In genomic region chr7:28556671-28557070, GRCh38 we compare ENCODE assay signal across 21 cellular contexts.
DNase-seq lines count a peak whose midpoint lies in the region; ATAC-seq and TF ChIP-seq lines count a peak whose summit lies in the region.
"Had no signal": no experiment of that assay in that cellular context is flagged by ENCODE, and none has a peak within 500 bp of the region (broad histone marks: within the 10 kb centered on the region; RNA-seq: fewer than 3 reads in every experiment).

No MANE protein-coding gene starts in this region.

- ATAC-seq in activated T-cell treated with anti-CD3 and anti-CD28 coated beads, Interleukin-2, amount 50 U/mL, for 72 hours (replicated peaks in 1 of 2) = no peak
- ATAC-seq: CD8-positive, alpha-beta T cell; HCT116 had no signal

- H3K9me3 ChIP-seq in Loucy (ENCODE audit: insufficient read depth, low read depth, low read length) (no peaks in the 10 kb centered on the region), suprapubic skin (no peaks in the 10 kb centered on the region), right atrium auricular region (no peaks in the 10 kb centered on the region)
- H3K9me3 ChIP-seq: Caco-2 had no signal

- no peak for TF ChIP-seq EP300 in suprapubic skin (IDR thresholded peaks at IDR 0.05)

- H3K79me2 ChIP-seq in Loucy (ENCODE audit: insufficient read depth, low read length) = no peaks in the 10 kb centered on the region

- H3K27me3 ChIP-seq in Loucy (ENCODE audit: insufficient read depth, low read length, poor library complexity, severe bottlenecking) = no peaks in the 10 kb centered on the region
- no peaks in the 10 kb centered on the region for H3K27me3 ChIP-seq in suprapubic skin
- no peaks in the 10 kb centered on the region for H3K27me3 ChIP-seq in right atrium auricular region
- H3K27me3 ChIP-seq: BLaER1 had no signal

- H3K9me3 Mint-ChIP-seq in activated T-cell treated with anti-CD3 and anti-CD28 coated beads, Interleukin-2, amount 50 U/mL, for 72 hours = no peaks in the 10 kb centered on the region
- H3K9me3 Mint-ChIP-seq: CD8-positive, alpha-beta T cell; H9 had no signal

- no peak overlapping the region for H3K9ac ChIP-seq in Loucy (ENCODE audit: low read depth, low read length, poor library complexity, severe bottlenecking)
- H3K9ac ChIP-seq: BLaER1, GM23248 had no signal

- H3K4me1 ChIP-seq in Loucy (ENCODE audit: insufficient read depth, low read length, poor library complexity, severe bottlenecking) (peaks cover 38% of the 10 kb centered on the region), suprapubic skin (peaks cover 25% of the 10 kb centered on the region), right atrium auricular region (no peaks in the 10 kb centered on the region)
- H3K4me1 ChIP-seq: Caco-2 had no signal

- peaks cover 39% of the 10 kb centered on the region for H3K27me3 Mint-ChIP-seq in activated T-cell treated with anti-CD3 and anti-CD28 coated beads, Interleukin-2, amount 50 U/mL, for 72 hours (ENCODE audit: low read depth)

- no peak for TF ChIP-seq POLR2A in suprapubic skin (IDR thresholded peaks at IDR 0.05)

- peak overlapping the region; percentile 18; the same call in 1 of the 2 replicates for H2AFZ ChIP-seq in Loucy (ENCODE audit: low read length)
- H2AFZ ChIP-seq: GM23248 had no signal

- in situ Hi-C loops in G401 (cut with HindIII; ENCODE audit: low sequenced_read_pairs) = no loop called here

- H3K4me3 ChIP-seq in Loucy (ENCODE audit: low read length, poor library complexity, severe bottlenecking) (no peak overlapping the region), suprapubic skin (no peak overlapping the region), right atrium auricular region (no peak overlapping the region)
- H3K4me3 ChIP-seq: BLaER1, GM23248 had no signal

- H3K36me3 Mint-ChIP-seq in activated T-cell treated with anti-CD3 and anti-CD28 coated beads, Interleukin-2, amount 50 U/mL, for 72 hours (ENCODE audit: insufficient read depth in 2 of 2) = no peaks in the 10 kb centered on the region
- H3K36me3 Mint-ChIP-seq: CD4-positive, CD25-positive, alpha-beta regulatory T cell; CD8-positive, alpha-beta T cell had no signal

- no peaks in the 10 kb centered on the region for H3K4me1 Mint-ChIP-seq in activated T-cell treated with anti-CD3 and anti-CD28 coated beads, Interleukin-2, amount 50 U/mL, for 72 hours (ENCODE audit: low read depth)
- H3K4me1 Mint-ChIP-seq: B cell; CD4-positive, CD25-positive, alpha-beta regulatory T cell had no signal

- H3K27ac ChIP-seq in suprapubic skin = peak overlapping the region; percentile 30
- no peak overlapping the region for H3K27ac ChIP-seq in right atrium auricular region
- H3K27ac ChIP-seq: 22Rv1, BLaER1, C4-2B, GM23248 had no signal

- no peaks in the 10 kb centered on the region for H3F3A ChIP-seq in Loucy (ENCODE audit: low read depth)

- no peaks in the 10 kb centered on the region for H4K20me1 ChIP-seq in Loucy (ENCODE audit: insufficient read depth, low read length, poor library complexity, severe bottlenecking)
- H4K20me1 ChIP-seq: BLaER1 had no signal

- H3K4me2 ChIP-seq in Loucy (ENCODE audit: low read depth, low read length, poor library complexity, severe bottlenecking) = no peak overlapping the region

- H3K36me3 ChIP-seq in Loucy (ENCODE audit: insufficient read depth, low read length) (no peaks in the 10 kb centered on the region), suprapubic skin (no peaks in the 10 kb centered on the region), right atrium auricular region (no peaks in the 10 kb centered on the region)
- H3K36me3 ChIP-seq: BLaER1 had no signal

- 63% methylated on average over 2 of the region's 2 CpGs for WGBS in suprapubic skin

- no peak overlapping the region for H3K4me3 Mint-ChIP-seq in activated T-cell treated with anti-CD3 and anti-CD28 coated beads, Interleukin-2, amount 50 U/mL, for 72 hours
- H3K4me3 Mint-ChIP-seq: B cell; CD4-positive, CD25-positive, alpha-beta regulatory T cell; CD8-positive, alpha-beta T cell; H9 had no signal

- DNase-seq in G401 (ENCODE audit: low spot score) = peak; percentile 87
- peak; percentile 73 for DNase-seq in cerebellum (ENCODE audit: low spot score)
- DNase-seq in suprapubic skin (ENCODE audit: low spot score in 2 of 2) = no peak
- DNase-seq in activated CD8-positive, alpha-beta memory T cell treated with anti-CD3 and anti-CD28 coated beads, Interleukin-2, amount 50 U/mL, for 48 hours = no peak
- no peak for DNase-seq in pons (ENCODE audit: low spot score)
- DNase-seq in activated T-cell treated with anti-CD3 and anti-CD28 coated beads, Interleukin-2, amount 50 U/mL, for 72 hours = no peak
- no peak for DNase-seq in right atrium auricular region (ENCODE audit: low spot score)
- DNase-seq: Caco-2; CD4-positive, CD25-positive, alpha-beta regulatory T cell; CD8-positive, alpha-beta T cell; DMS153; DND-41; GF-D8; GM23248; H9 had no signal

- H3K27ac Mint-ChIP-seq in activated T-cell treated with anti-CD3 and anti-CD28 coated beads, Interleukin-2, amount 50 U/mL, for 72 hours = no peak overlapping the region
- H3K27ac Mint-ChIP-seq: B cell; CD4-positive, CD25-positive, alpha-beta regulatory T cell; CD8-positive, alpha-beta T cell; H9 had no signal

- no peaks in the 10 kb centered on the region for H3K9me2 ChIP-seq in Loucy (replicated peaks; ENCODE audit: low read depth, low read length)

- TF ChIP-seq CTCF in Loucy (conservative IDR thresholded peaks at IDR 0.05; ENCODE audit: low read length) (no peak), suprapubic skin (IDR thresholded peaks at IDR 0.05) (no peak), right atrium auricular region (IDR thresholded peaks at IDR 0.05) (no peak)

Comparison
In these comparisons a context has a peak if more than half of its experiments do, and no peak if none do; other contexts are left out.
1. DNase-seq: peak in G401 (single experiment) and cerebellum (single experiment); none in suprapubic skin (0 of 2), activated CD8-positive, alpha-beta memory T cell treated with anti-CD3 and anti-CD28 coated beads, Interleukin-2, amount 50 U/mL, for 48 hours (single experiment), pons (single experiment), activated T-cell treated with anti-CD3 and anti-CD28 coated beads, Interleukin-2, amount 50 U/mL, for 72 hours (0 of 2) and right atrium auricular region (single experiment).